In genomic region chr7:100082978-100083377, GRCh38 we compare ENCODE assay signal across 10 cellular contexts. TPM values are rescaled to one million over a fixed set of nuclear protein-coding genes. Genes with fewer than 3 reads are reported as not detected.
DNase-seq lines count a peak whose midpoint lies in the region; ATAC-seq, FAIRE-seq and TF ChIP-seq lines count a peak whose summit lies in the region.
"Had no signal": no experiment of that assay in that cellular context is flagged by ENCODE, and none has a peak within 500 bp of the region (broad histone marks: within the 10 kb centered on the region; RNA-seq: fewer than 3 reads in every experiment).

No MANE protein-coding gene starts in this region.

- H3K9me3 ChIP-seq in HepG2 (ENCODE audit: low read length) (no peaks in the 10 kb centered on the region), right lobe of liver (no peaks in the 10 kb centered on the region), ovary (no peaks in the 10 kb centered on the region)

- H3K27ac ChIP-seq in HepG2 (ENCODE audit: extremely low read length, insufficient read depth, low read length) (peak overlapping the region; percentile 68), right lobe of liver (peak overlapping the region in 1 of 3 donors; percentile 54), ovary (no peak overlapping the region)

- intact Hi-C loops in HepG2 (cut with micrococcal nuclease; ENCODE audit: unreplicated experiment) (loop anchor here (5.0 kb wide), 1 partner anchor 44 kb away; the partner anchor contains the start of gene MBLAC1), right lobe of liver (cut with DNase I) (no loop called here), ovary (cut with DNase I) (loop anchor here in 2 of 4 donors (5.0 kb wide), 1 partner anchor 86 kb away; no protein-coding TSS in a partner anchor)

- H3K4me3 Mint-ChIP-seq in activated naive CD8-positive, alpha-beta T cell: peak overlapping the region; percentile 93
- peak overlapping the region; percentile 87 for H3K4me3 Mint-ChIP-seq in memory B cell

- CTCF ChIA-PET in HepG2 (lab: Yijun Ruan, JAX; ENCODE audit: low intra/inter-chr PET ratio, low total read pairs): no interaction called here

- TF ChIP-seq EP300 in HepG2 (IDR thresholded peaks at IDR 0.05; ENCODE audit: low read depth in 2 of 2, low read length in 2 of 2) (no peak), HepG2 (CRISPR knock-in tag; IDR thresholded peaks at IDR 0.05; ENCODE audit: borderline replicate concordance) (no peak), ovary (IDR thresholded peaks at IDR 0.05) (no peak)

- peaks cover 17% of the 10 kb centered on the region for H4K20me1 ChIP-seq in HepG2 (ENCODE audit: insufficient read depth, low read length)

- peak overlapping the region; percentile 24; the same call in 1 of the 2 replicates for H3K9ac ChIP-seq in HepG2 (ENCODE audit: insufficient read depth, low read depth, low read length)

- TF ChIP-seq CTCF in HepG2 (CRISPR knock-in tag; IDR thresholded peaks at IDR 0.05): no peak
- no peak for TF ChIP-seq CTCF in right lobe of liver (IDR thresholded peaks at IDR 0.05)
- no peak for TF ChIP-seq CTCF in ovary (IDR thresholded peaks at IDR 0.05)

- peaks cover 4% of the 10 kb centered on the region for H3K36me3 Mint-ChIP-seq in activated naive CD8-positive, alpha-beta T cell
- H3K36me3 Mint-ChIP-seq in memory B cell: peaks cover 3% of the 10 kb centered on the region

- 56% methylated on average over 4 of the region's 4 CpGs for WGBS in HepG2 (ENCODE audit: low lambda C conversion rate)
- WGBS in right lobe of liver (ENCODE audit: insufficient coverage, low coverage, low lambda C conversion rate, missing lambda C conversion rate): 67% methylated on average over 4 of the region's 4 CpGs
- 62 to 69% (median 65%) methylated on average over 4 of the region's 4 CpGs for WGBS in ovary, 3 donors

- H3K4me3 ChIP-seq in HepG2 (replicated peaks in 1 of 3; ENCODE audit: insufficient read depth in 1 of 3, low read depth in 2 of 3, low read length in 3 of 3) (no peak overlapping the region), right lobe of liver (no peak overlapping the region), ovary (no peak overlapping the region)

- no peaks in the 10 kb centered on the region for H3K9me3 Mint-ChIP-seq in activated naive CD8-positive, alpha-beta T cell (ENCODE audit: low read depth)
- H3K9me3 Mint-ChIP-seq in memory B cell: no peaks in the 10 kb centered on the region

- H3K79me2 ChIP-seq in HepG2 (ENCODE audit: insufficient read depth, low read length): peaks cover 36% of the 10 kb centered on the region

- no peaks in the 10 kb centered on the region; a peak in 1 of 5 replicates for H3K27me3 ChIP-seq in HepG2 (ENCODE audit: control insufficient read depth in 1 of 2, insufficient read depth in 2 of 2, low read length in 2 of 2)
- no peaks in the 10 kb centered on the region for H3K27me3 ChIP-seq in right lobe of liver
- no peaks in the 10 kb centered on the region for H3K27me3 ChIP-seq in ovary

- no peak for TF ChIP-seq POLR2A in HepG2 (IDR thresholded peaks at IDR 0.05; ENCODE audit: insufficient read depth in 1 of 2, low read depth in 2 of 2, low read length in 2 of 2)
- no peak for TF ChIP-seq POLR2A in right lobe of liver (IDR thresholded peaks at IDR 0.05)
- TF ChIP-seq POLR2A in ovary (IDR thresholded peaks at IDR 0.05): no peak

- no TSS peak for BruUV-seq in HepG2 (replicated peaks; lab: Mats Ljungman, UMichigan)

- H2AFZ ChIP-seq in HepG2 (ENCODE audit: low read length): no peak overlapping the region

- peak overlapping the region; percentile 90 for H3K27ac Mint-ChIP-seq in activated naive CD8-positive, alpha-beta T cell
- peak overlapping the region; percentile 95 for H3K27ac Mint-ChIP-seq in memory B cell

- TF ChIP-seq RAD21 in HepG2 (CRISPR knock-in tag; IDR thresholded peaks at IDR 0.05): no peak

- POLR2A ChIA-PET in HepG2 (lab: Yijun Ruan, JAX): interaction anchor here (0.6 to 2.1 kb wide), 6 partner anchors 13 to 107 kb away, joined by 3 to 8 read pairs (median 4); partner anchors contain the start of genes AP4M1, AZGP1 and MCM7

- in situ Hi-C loops in HepG2 (cut with HindIII; ENCODE audit: extremely low pct_ligation_motif_present, low pct_unique_long_range_greater_than_20kb): no loop called here

- ATAC-seq in HepG2 (no peak), right lobe of liver (no peak), memory B cell (ENCODE audit: low read depth) (peak; percentile 2)

- H3K4me1 ChIP-seq in HepG2 (ENCODE audit: insufficient read depth, low read length) (peaks cover 32% of the 10 kb centered on the region), right lobe of liver (peaks cover 0 to 35% (median 12%) of the 10 kb centered on the region in 4 donors), ovary (ENCODE audit: insufficient read depth) (peaks cover 6% of the 10 kb centered on the region)

- H3K4me2 ChIP-seq in HepG2 (ENCODE audit: low read depth, low read length): peak overlapping the region; percentile 65

- H3K36me3 ChIP-seq in HepG2 (replicated peaks in 1 of 2; ENCODE audit: control insufficient read depth in 1 of 2, insufficient read depth in 2 of 2, low read length in 2 of 2) (peaks cover 0 to 5% of the 10 kb centered on the region in 2 experiments; a peak in 3 of 5 replicates), right lobe of liver (no peaks in the 10 kb centered on the region), ovary (no peaks in the 10 kb centered on the region)

- DNase-seq in HepG2 (ENCODE audit: low spot score) (no peak), right lobe of liver (no peak), memory B cell (ENCODE audit: low spot score in 2 of 2) (no peak), GM19239 (ENCODE audit: insufficient read length, low spot score) (no peak), ovary (no peak), DMS153 (lab: John Stamatoyannopoulos, UW) (no peak), NCI-H510A (lab: John Stamatoyannopoulos, UW) (no peak)
- DNase-seq: HCEC 1CT, NCI-H446 had no signal

- peaks cover 37% of the 10 kb centered on the region for H3K4me1 Mint-ChIP-seq in activated naive CD8-positive, alpha-beta T cell (ENCODE audit: low read depth)
- peaks cover 20% of the 10 kb centered on the region for H3K4me1 Mint-ChIP-seq in memory B cell

- no peaks in the 10 kb centered on the region for H3K27me3 Mint-ChIP-seq in activated naive CD8-positive, alpha-beta T cell
- no peaks in the 10 kb centered on the region for H3K27me3 Mint-ChIP-seq in memory B cell

- FAIRE-seq in HepG2 (lab: Jason Lieb, UNC): no peak
- FAIRE-seq in GM19239 (lab: Jason Lieb, UNC): no peak

RNA-seq across cellular contexts. Expression of gene ZNF3, which starts 1.5 kb away (rescaled TPM):
- total RNA-seq in HepG2 (2016; rRNA removed; fragmentation: Illumina TruSeq; extraction: Trizol) (53.2 and 56.9 TPM in 2 replicates), right lobe of liver (10 to 100 TPM in 5 of 6 experiments, 1 to 10 TPM in 1; 9.7 to 18.8 (median 14.0) TPM), ovary (10 to 100 TPM; 21.9 to 45.0 (median 38.4) TPM)
- 14.5 and 17.2 TPM in 2 replicates for total RNA-seq in HepG2 (2016; cell fraction: cytosol; rRNA removed; fragmentation: Illumina TruSeq; extraction: Trizol; ENCODE audit: low read depth)
- total RNA-seq in HepG2 (2016; cell fraction: insoluble cytoplasmic fraction; rRNA removed; fragmentation: Illumina TruSeq; extraction: Trizol): 49.6 and 57.2 TPM in 2 replicates
- total RNA-seq in HepG2 (2016; cell fraction: membrane; rRNA removed; fragmentation: Illumina TruSeq; extraction: Trizol): 31.0 and 33.2 TPM in 2 replicates
- 75.6 and 79.7 TPM in 2 replicates for total RNA-seq in HepG2 (2016; cell fraction: nucleus; rRNA removed; fragmentation: Illumina TruSeq; extraction: Trizol)
- polyA plus RNA-seq in HepG2 (2011; rRNA removed) (29.1 and 33.7 TPM in 2 replicates), ovary (10 to 100 TPM; 28.0 to 41.3 TPM)
- 14.7 and 19.2 TPM in 2 replicates for polyA plus RNA-seq in HepG2 (2011; cell fraction: cytosol; rRNA removed)
- polyA plus RNA-seq in HepG2 (2011; cell fraction: nucleus; rRNA removed): 57.3 and 62.4 TPM in 2 replicates
- 30.0 and 30.2 TPM in 2 replicates for polyA plus RNA-seq in HepG2 (2012)
- 5.1 and 5.2 TPM in 2 replicates for polyA plus RNA-seq in HepG2 (2016; cell fraction: cytosol; fragmentation: Illumina TruSeq; extraction: Trizol; ENCODE audit: low read depth)
- polyA plus RNA-seq in HepG2 (2016; cell fraction: insoluble cytoplasmic fraction; fragmentation: Illumina TruSeq; extraction: Trizol; ENCODE audit: low read depth): 35.8 and 38.2 TPM in 2 replicates
- 12.2 and 13.7 TPM in 2 replicates for polyA plus RNA-seq in HepG2 (2016; cell fraction: membrane; fragmentation: Illumina TruSeq; extraction: Trizol; ENCODE audit: low read depth)
- polyA plus RNA-seq in HepG2 (2016; cell fraction: nucleus; fragmentation: Illumina TruSeq; extraction: Trizol; ENCODE audit: insufficient read depth, low read depth): 98.1 and 100 TPM in 2 replicates
- 32.6 and 73.5 TPM in 2 replicates for polyA minus RNA-seq in HepG2 (2011; rRNA and poly(A)+ RNA removed; ENCODE audit: low replicate concordance)
- 17.8 and 19.3 TPM in 2 replicates for polyA minus RNA-seq in HepG2 (2011; cell fraction: cytosol; rRNA and poly(A)+ RNA removed)
- polyA minus RNA-seq in HepG2 (2011; cell fraction: nucleus; rRNA and poly(A)+ RNA removed): 103 and 106 TPM in 2 replicates

RNA-seq across cellular contexts. Expression of gene COPS6, which starts 5.8 kb away (rescaled TPM):
- 33.4 and 64.4 TPM in 2 replicates for total RNA-seq in HepG2 (2016; rRNA removed; fragmentation: Illumina TruSeq; extraction: Trizol)
- 9.5 and 10.2 TPM in 2 replicates for total RNA-seq in HepG2 (2016; cell fraction: cytosol; rRNA removed; fragmentation: Illumina TruSeq; extraction: Trizol; ENCODE audit: low read depth)
- 36.3 and 62.5 TPM in 2 replicates for total RNA-seq in HepG2 (2016; cell fraction: insoluble cytoplasmic fraction; rRNA removed; fragmentation: Illumina TruSeq; extraction: Trizol)
- 15.0 and 17.1 TPM in 2 replicates for total RNA-seq in HepG2 (2016; cell fraction: membrane; rRNA removed; fragmentation: Illumina TruSeq; extraction: Trizol)
- total RNA-seq in HepG2 (2016; cell fraction: nucleus; rRNA removed; fragmentation: Illumina TruSeq; extraction: Trizol): 28.6 and 31.2 TPM in 2 replicates
- polyA plus RNA-seq in HepG2 (2011; rRNA removed): 117 and 124 TPM in 2 replicates
- 122 and 127 TPM in 2 replicates for polyA plus RNA-seq in HepG2 (2011; cell fraction: cytosol; rRNA removed)
- 63.0 and 72.5 TPM in 2 replicates for polyA plus RNA-seq in HepG2 (2011; cell fraction: nucleus; rRNA removed)
- polyA plus RNA-seq in HepG2 (2012): 71.1 and 91.2 TPM in 2 replicates
- polyA plus RNA-seq in HepG2 (2016; cell fraction: cytosol; fragmentation: Illumina TruSeq; extraction: Trizol; ENCODE audit: low read depth): 26.8 and 27.5 TPM in 2 replicates
- polyA plus RNA-seq in HepG2 (2016; cell fraction: insoluble cytoplasmic fraction; fragmentation: Illumina TruSeq; extraction: Trizol; ENCODE audit: low read depth): 132 and 136 TPM in 2 replicates
- 25.7 and 26.0 TPM in 2 replicates for polyA plus RNA-seq in HepG2 (2016; cell fraction: membrane; fragmentation: Illumina TruSeq; extraction: Trizol; ENCODE audit: low read depth)
- polyA plus RNA-seq in HepG2 (2016; cell fraction: nucleus; fragmentation: Illumina TruSeq; extraction: Trizol; ENCODE audit: insufficient read depth, low read depth): 83.2 and 85.6 TPM in 2 replicates
- 104 and 348 TPM in 2 replicates for polyA minus RNA-seq in HepG2 (2011; rRNA and poly(A)+ RNA removed; ENCODE audit: low replicate concordance)
- polyA minus RNA-seq in HepG2 (2011; cell fraction: cytosol; rRNA and poly(A)+ RNA removed): 44.1 and 55.6 TPM in 2 replicates
- 29.6 and 33.3 TPM in 2 replicates for polyA minus RNA-seq in HepG2 (2011; cell fraction: nucleus; rRNA and poly(A)+ RNA removed)
- total RNA-seq in right lobe of liver: 10 to 100 TPM; 28.3 to 49.7 (median 42.7) TPM
- 100 to 1,000 TPM in 2 of 7 donors, 10 to 100 TPM in 5; 33.6 to 110 (median 98.2) TPM for total RNA-seq in ovary
- 100 to 1,000 TPM in 1 of 2 donors, 10 to 100 TPM in 1; 97.4 to 145 TPM for polyA plus RNA-seq in ovary

RNA-seq across cellular contexts. Expression of gene MCM7, which starts 18.2 kb away (rescaled TPM):
- total RNA-seq in HepG2 (2016; rRNA removed; fragmentation: Illumina TruSeq; extraction: Trizol): 214 and 229 TPM in 2 replicates
- total RNA-seq in HepG2 (2016; cell fraction: cytosol; rRNA removed; fragmentation: Illumina TruSeq; extraction: Trizol; ENCODE audit: low read depth): 19.3 and 25.3 TPM in 2 replicates
- 222 and 231 TPM in 2 replicates for total RNA-seq in HepG2 (2016; cell fraction: insoluble cytoplasmic fraction; rRNA removed; fragmentation: Illumina TruSeq; extraction: Trizol)
- 36.3 and 40.6 TPM in 2 replicates for total RNA-seq in HepG2 (2016; cell fraction: membrane; rRNA removed; fragmentation: Illumina TruSeq; extraction: Trizol)
- 158 and 170 TPM in 2 replicates for total RNA-seq in HepG2 (2016; cell fraction: nucleus; rRNA removed; fragmentation: Illumina TruSeq; extraction: Trizol)
- 74.6 and 84.5 TPM in 2 replicates for polyA plus RNA-seq in HepG2 (2011; rRNA removed)
- polyA plus RNA-seq in HepG2 (2011; cell fraction: cytosol; rRNA removed): 43.5 and 88.2 TPM in 2 replicates
- 179 and 250 TPM in 2 replicates for polyA plus RNA-seq in HepG2 (2011; cell fraction: nucleus; rRNA removed)
- 55.3 and 79.0 TPM in 2 replicates for polyA plus RNA-seq in HepG2 (2012)
- polyA plus RNA-seq in HepG2 (2016; cell fraction: cytosol; fragmentation: Illumina TruSeq; extraction: Trizol; ENCODE audit: low read depth): 13.7 and 15.9 TPM in 2 replicates
- polyA plus RNA-seq in HepG2 (2016; cell fraction: insoluble cytoplasmic fraction; fragmentation: Illumina TruSeq; extraction: Trizol; ENCODE audit: low read depth): 184 and 192 TPM in 2 replicates
- polyA plus RNA-seq in HepG2 (2016; cell fraction: membrane; fragmentation: Illumina TruSeq; extraction: Trizol; ENCODE audit: low read depth): 21.2 and 24.5 TPM in 2 replicates
- polyA plus RNA-seq in HepG2 (2016; cell fraction: nucleus; fragmentation: Illumina TruSeq; extraction: Trizol; ENCODE audit: insufficient read depth, low read depth): 208 and 214 TPM in 2 replicates
- 187 and 581 TPM in 2 replicates for polyA minus RNA-seq in HepG2 (2011; rRNA and poly(A)+ RNA removed; ENCODE audit: low replicate concordance)
- 44.7 and 74.8 TPM in 2 replicates for polyA minus RNA-seq in HepG2 (2011; cell fraction: cytosol; rRNA and poly(A)+ RNA removed)
- 108 and 139 TPM in 2 replicates for polyA minus RNA-seq in HepG2 (2011; cell fraction: nucleus; rRNA and poly(A)+ RNA removed)
- total RNA-seq in right lobe of liver: 10 to 100 TPM; 12.6 to 25.9 (median 20.8) TPM
- total RNA-seq in ovary: 10 to 100 TPM; 24.4 to 57.6 (median 37.9) TPM
- polyA plus RNA-seq in ovary: 10 to 100 TPM; 45.1 to 79.7 TPM

RNA-seq across cellular contexts. Expression of gene AP4M1, which starts 18.5 kb away (rescaled TPM):
- total RNA-seq in HepG2 (2016; rRNA removed; fragmentation: Illumina TruSeq; extraction: Trizol): 8.2 and 9.7 TPM in 2 replicates
- 4.1 and 5.3 TPM in 2 replicates for total RNA-seq in HepG2 (2016; cell fraction: cytosol; rRNA removed; fragmentation: Illumina TruSeq; extraction: Trizol; ENCODE audit: low read depth)
- 7.7 and 10.0 TPM in 2 replicates for total RNA-seq in HepG2 (2016; cell fraction: insoluble cytoplasmic fraction; rRNA removed; fragmentation: Illumina TruSeq; extraction: Trizol)
- total RNA-seq in HepG2 (2016; cell fraction: membrane; rRNA removed; fragmentation: Illumina TruSeq; extraction: Trizol): 5.6 and 6.2 TPM in 2 replicates
- 5.9 and 11.5 TPM in 2 replicates for total RNA-seq in HepG2 (2016; cell fraction: nucleus; rRNA removed; fragmentation: Illumina TruSeq; extraction: Trizol)
- polyA plus RNA-seq in HepG2 (2011; rRNA removed): 6.0 and 6.3 TPM in 2 replicates
- polyA plus RNA-seq in HepG2 (2011; cell fraction: cytosol; rRNA removed): 3.9 and 4.9 TPM in 2 replicates
- polyA plus RNA-seq in HepG2 (2011; cell fraction: nucleus; rRNA removed): 11.1 and 15.0 TPM in 2 replicates
- 4.9 and 5.0 TPM in 2 replicates for polyA plus RNA-seq in HepG2 (2012)
- 2.8 and 2.9 TPM in 2 replicates for polyA plus RNA-seq in HepG2 (2016; cell fraction: cytosol; fragmentation: Illumina TruSeq; extraction: Trizol; ENCODE audit: low read depth)
- 5.9 and 7.7 TPM in 2 replicates for polyA plus RNA-seq in HepG2 (2016; cell fraction: insoluble cytoplasmic fraction; fragmentation: Illumina TruSeq; extraction: Trizol; ENCODE audit: low read depth)
- 3.9 and 4.1 TPM in 2 replicates for polyA plus RNA-seq in HepG2 (2016; cell fraction: membrane; fragmentation: Illumina TruSeq; extraction: Trizol; ENCODE audit: low read depth)
- polyA plus RNA-seq in HepG2 (2016; cell fraction: nucleus; fragmentation: Illumina TruSeq; extraction: Trizol; ENCODE audit: insufficient read depth, low read depth): 13.0 and 18.6 TPM in 2 replicates
- polyA minus RNA-seq in HepG2 (2011; rRNA and poly(A)+ RNA removed; ENCODE audit: low replicate concordance): 10.8 and 17.7 TPM in 2 replicates
- polyA minus RNA-seq in HepG2 (2011; cell fraction: cytosol; rRNA and poly(A)+ RNA removed): 3.0 and 5.2 TPM in 2 replicates
- polyA minus RNA-seq in HepG2 (2011; cell fraction: nucleus; rRNA and poly(A)+ RNA removed): 6.7 and 7.2 TPM in 2 replicates
- total RNA-seq in right lobe of liver: 1 to 10 TPM; 2.7 to 7.3 (median 4.3) TPM
- total RNA-seq in ovary: 10 to 100 TPM; 10.9 to 20.3 (median 14.2) TPM
- polyA plus RNA-seq in ovary: 10 to 100 TPM; 13.8 to 19.0 TPM

RNA-seq across cellular contexts. Expression of gene ZSCAN21, which starts 33.4 kb away (rescaled TPM):
- total RNA-seq in HepG2 (2016; rRNA removed; fragmentation: Illumina TruSeq; extraction: Trizol) (10.0 and 11.8 TPM in 2 replicates), right lobe of liver (1 to 10 TPM; 4.3 to 8.1 (median 5.7) TPM), ovary (10 to 100 TPM in 6 of 7 donors, 1 to 10 TPM in 1; 9.2 to 16.2 (median 13.5) TPM)
- total RNA-seq in HepG2 (2016; cell fraction: cytosol; rRNA removed; fragmentation: Illumina TruSeq; extraction: Trizol; ENCODE audit: low read depth): 3.2 and 3.8 TPM in 2 replicates
- total RNA-seq in HepG2 (2016; cell fraction: insoluble cytoplasmic fraction; rRNA removed; fragmentation: Illumina TruSeq; extraction: Trizol): 9.0 and 11.1 TPM in 2 replicates
- 5.6 and 5.8 TPM in 2 replicates for total RNA-seq in HepG2 (2016; cell fraction: membrane; rRNA removed; fragmentation: Illumina TruSeq; extraction: Trizol)
- 6.2 and 6.3 TPM in 2 replicates for total RNA-seq in HepG2 (2016; cell fraction: nucleus; rRNA removed; fragmentation: Illumina TruSeq; extraction: Trizol)
- polyA plus RNA-seq in HepG2 (2011; rRNA removed) (7.0 and 8.5 TPM in 2 replicates), ovary (10 to 100 TPM in 1 of 2 donors, 1 to 10 TPM in 1; 9.2 to 11.8 TPM)
- 6.5 and 7.7 TPM in 2 replicates for polyA plus RNA-seq in HepG2 (2011; cell fraction: cytosol; rRNA removed)
- 4.4 and 4.7 TPM in 2 replicates for polyA plus RNA-seq in HepG2 (2011; cell fraction: nucleus; rRNA removed)
- polyA plus RNA-seq in HepG2 (2012): 5.6 and 6.7 TPM in 2 replicates
- polyA plus RNA-seq in HepG2 (2016; cell fraction: cytosol; fragmentation: Illumina TruSeq; extraction: Trizol; ENCODE audit: low read depth): 1.5 and 1.7 TPM in 2 replicates
- polyA plus RNA-seq in HepG2 (2016; cell fraction: insoluble cytoplasmic fraction; fragmentation: Illumina TruSeq; extraction: Trizol; ENCODE audit: low read depth): 10.0 and 11.5 TPM in 2 replicates
- polyA plus RNA-seq in HepG2 (2016; cell fraction: membrane; fragmentation: Illumina TruSeq; extraction: Trizol; ENCODE audit: low read depth): 3.1 and 3.5 TPM in 2 replicates
- polyA plus RNA-seq in HepG2 (2016; cell fraction: nucleus; fragmentation: Illumina TruSeq; extraction: Trizol; ENCODE audit: insufficient read depth, low read depth): 8.6 and 9.3 TPM in 2 replicates
- 4.0 and 4.9 TPM in 2 replicates for polyA minus RNA-seq in HepG2 (2011; rRNA and poly(A)+ RNA removed; ENCODE audit: low replicate concordance)
- polyA minus RNA-seq in HepG2 (2011; cell fraction: cytosol; rRNA and poly(A)+ RNA removed): 2.6 and 5.7 TPM in 2 replicates
- polyA minus RNA-seq in HepG2 (2011; cell fraction: nucleus; rRNA and poly(A)+ RNA removed): 3.1 and 4.2 TPM in 2 replicates
